Comparison of ENCODE assay signal across 16 cellular contexts in the genomic region with DNA sequence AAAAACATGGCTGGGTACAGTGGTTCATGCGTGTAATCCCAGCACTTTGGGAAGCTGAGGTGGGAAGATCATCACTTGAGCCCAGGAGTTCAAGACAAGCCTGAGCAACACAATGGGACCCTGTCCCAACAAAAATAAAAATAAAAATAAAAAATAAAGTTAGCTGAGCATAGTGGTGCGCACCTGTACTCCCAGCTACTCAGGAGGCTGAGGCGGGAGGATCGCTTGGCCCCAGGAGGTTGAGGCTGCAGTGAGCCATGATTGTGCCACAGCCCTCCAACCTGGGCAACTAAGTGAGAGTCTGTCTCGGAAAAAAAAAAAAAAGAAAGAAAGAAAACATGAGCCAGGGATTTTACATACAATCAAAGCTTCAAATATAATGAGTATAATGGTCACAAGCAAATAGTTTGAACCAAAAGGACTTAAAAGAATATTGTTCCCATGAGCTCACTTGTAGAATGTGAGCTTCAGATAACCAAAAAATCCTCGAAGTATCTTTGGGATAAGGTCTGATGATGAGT. TPM values are rescaled to one million over a fixed set of nuclear protein-coding genes. Genes with fewer than 3 reads are reported as not detected.
A peak's percentile ranks its signal among the peaks of the same experiment; 100 is the strongest.
DNase-seq lines count a peak whose midpoint lies in the region; ATAC-seq and TF ChIP-seq lines count a peak whose summit lies in the region.
"Had no signal": no experiment of that assay in that cellular context is flagged by ENCODE, and none has a peak within 500 bp of the region (broad histone marks: within the 10 kb centered on the region; RNA-seq: fewer than 3 reads in every experiment).

No MANE protein-coding gene starts in this region.

- no peak for TF ChIP-seq CTCF in activated CD8-positive, alpha-beta T cell treated with anti-CD3 and anti-CD28 coated beads for 36 hours (IDR thresholded peaks at IDR 0.05)

- no peak overlapping the region for H3K4me3 ChIP-seq in CD4-positive, alpha-beta memory T cell (ENCODE audit: low read length in 2 of 2)
- H3K4me3 ChIP-seq: A549 had no signal

- peaks cover 13% of the 10 kb centered on the region for H3K9me3 Mint-ChIP-seq in activated CD8-positive, alpha-beta T cell treated with anti-CD3 and anti-CD28 coated beads for 36 hours
- peaks cover 18% of the 10 kb centered on the region for H3K9me3 Mint-ChIP-seq in activated CD8-positive, alpha-beta T cell treated with anti-CD3 and anti-CD28 coated beads, Interleukin-2, amount 10 ng/mL, durations not matched to agents 7 days and 5 days (ENCODE audit: insufficient read depth)
- peaks cover 0 to 8% (median 4%) of the 10 kb centered on the region in 8 donors for H3K9me3 Mint-ChIP-seq in CD4-positive, alpha-beta memory T cell
- peaks cover 24% of the 10 kb centered on the region for H3K9me3 Mint-ChIP-seq in activated T-helper 2 cell treated with anti-CD3 and anti-CD28 coated beads, Interferon-gamma antibody, Interleukin-2, Interleukin-4, amounts not matched to agents 10 μg/mL and 5 μg/mL and 100 μg/mL, durations not matched to agents 14 hours and 24 hours and 36 hours
- H3K9me3 Mint-ChIP-seq in naive thymus-derived CD8-positive, alpha-beta T cell, result peaks cover 0 to 9% (median 5%) of the 10 kb centered on the region in 9 donors

- H3K27ac Mint-ChIP-seq in activated CD8-positive, alpha-beta T cell treated with anti-CD3 and anti-CD28 coated beads for 36 hours, result peak overlapping the region; percentile 64
- no peak overlapping the region for H3K27ac Mint-ChIP-seq in activated CD8-positive, alpha-beta T cell treated with anti-CD3 and anti-CD28 coated beads, Interleukin-2, amount 10 ng/mL, durations not matched to agents 7 days and 5 days
- H3K27ac Mint-ChIP-seq in CD4-positive, alpha-beta memory T cell, result peak overlapping the region; percentile 32 to 91 (median 72)
- peak overlapping the region; percentile 42 for H3K27ac Mint-ChIP-seq in activated T-helper 2 cell treated with anti-CD3 and anti-CD28 coated beads, Interferon-gamma antibody, Interleukin-2, Interleukin-4, amounts not matched to agents 10 μg/mL and 5 μg/mL and 100 μg/mL, durations not matched to agents 14 hours and 24 hours and 36 hours
- peak overlapping the region in 8 of 10 donors; percentile 31 to 95 (median 88) for H3K27ac Mint-ChIP-seq in naive thymus-derived CD8-positive, alpha-beta T cell

- intact Hi-C loops in activated CD8-positive, alpha-beta T cell treated with anti-CD3 and anti-CD28 coated beads for 36 hours (cut with micrococcal nuclease), result no loop called here
- intact Hi-C loops in CD4-positive, alpha-beta memory T cell (cut with micrococcal nuclease), result loop anchor here (2.0 kb wide), 2 partner anchors 30 to 66 kb away; partner anchors contain the start of genes NOL7 and RANBP9
- intact Hi-C loops in activated T-helper 2 cell treated with anti-CD3 and anti-CD28 coated beads, Interferon-gamma antibody, Interleukin-2, Interleukin-4, amounts not matched to agents 10 μg/mL and 5 μg/mL and 100 μg/mL, durations not matched to agents 14 hours and 24 hours and 36 hours (cut with micrococcal nuclease), result loop anchor here (2.0 kb wide), 1 partner anchor 28 kb away; no protein-coding TSS in a partner anchor

- CTCF ChIA-PET in activated CD8-positive, alpha-beta T cell treated with anti-CD3 and anti-CD28 coated beads for 36 hours (lab: Charles Lee), result interaction anchor here (0.9 to 1.1 kb wide), 3 partner anchors 9 to 65 kb away, joined by 3 read pairs; partner anchors contain the start of gene NOL7
- CTCF ChIA-PET in activated CD8-positive, alpha-beta T cell treated with anti-CD3 and anti-CD28 coated beads, Interleukin-2, amount 10 ng/mL, durations not matched to agents 7 days and 5 days (lab: Charles Lee), result interaction anchor here (1.2 to 2.6 kb wide), 3 partner anchors 10 to 65 kb away, joined by 3 to 11 read pairs (median 4); partner anchors contain the start of gene NOL7
- CTCF ChIA-PET in CD4-positive, alpha-beta memory T cell (lab: Charles Lee; ENCODE audit: partially characterized antibody), result interaction anchor here (0.8 to 2.3 kb wide), 8 partner anchors 8 to 106 kb away, joined by 3 to 9 read pairs (median 4); partner anchors contain the start of genes NOL7, RANBP9 and SIRT5

- no peak overlapping the region for H3K27ac ChIP-seq in CD4-positive, alpha-beta memory T cell (ENCODE audit: low read depth, low read length)
- H3K27ac ChIP-seq: A549 had no signal

- H3K36me3 ChIP-seq in CD4-positive, alpha-beta memory T cell (ENCODE audit: insufficient read depth, low read length), result no peaks in the 10 kb centered on the region

- H3K9me3 ChIP-seq in CD4-positive, alpha-beta memory T cell (ENCODE audit: control insufficient read depth in 1 of 2, low read length in 2 of 2), result peaks cover 0 to 3% of the 10 kb centered on the region in 2 donors

- ATAC-seq in activated CD8-positive, alpha-beta T cell treated with anti-CD3 and anti-CD28 coated beads for 36 hours, result no peak
- no peak for ATAC-seq in activated CD8-positive, alpha-beta T cell treated with anti-CD3 and anti-CD28 coated beads, Interleukin-2, amount 10 ng/mL, durations not matched to agents 7 days and 5 days
- ATAC-seq in naive thymus-derived CD8-positive, alpha-beta T cell, result no peak
- no peak for ATAC-seq in HG02970 (IDR thresholded peaks at IDR 0.05; ENCODE audit: low FRiP score, unreplicated experiment)
- ATAC-seq: A549 had no signal

- peaks cover 73% of the 10 kb centered on the region for H3K4me1 ChIP-seq in CD4-positive, alpha-beta memory T cell (ENCODE audit: insufficient read depth, low read length)
- H3K4me1 ChIP-seq: A549 had no signal

- H3K36me3 Mint-ChIP-seq in activated CD8-positive, alpha-beta T cell treated with anti-CD3 and anti-CD28 coated beads for 36 hours (ENCODE audit: low read depth), result peaks cover 43% of the 10 kb centered on the region
- peaks cover 55% of the 10 kb centered on the region for H3K36me3 Mint-ChIP-seq in activated CD8-positive, alpha-beta T cell treated with anti-CD3 and anti-CD28 coated beads, Interleukin-2, amount 10 ng/mL, durations not matched to agents 7 days and 5 days (ENCODE audit: low read depth)
- H3K36me3 Mint-ChIP-seq in CD4-positive, alpha-beta memory T cell, result peaks cover 9 to 23% of the 10 kb centered on the region in 2 donors
- H3K36me3 Mint-ChIP-seq in activated T-helper 2 cell treated with anti-CD3 and anti-CD28 coated beads, Interferon-gamma antibody, Interleukin-2, Interleukin-4, amounts not matched to agents 10 μg/mL and 5 μg/mL and 100 μg/mL, durations not matched to agents 14 hours and 24 hours and 36 hours (ENCODE audit: low read depth), result peaks cover 59% of the 10 kb centered on the region
- peaks cover 9 to 14% (median 13%) of the 10 kb centered on the region in 3 donors for H3K36me3 Mint-ChIP-seq in naive thymus-derived CD8-positive, alpha-beta T cell

- peaks cover 52% of the 10 kb centered on the region for H3K4me1 Mint-ChIP-seq in activated CD8-positive, alpha-beta T cell treated with anti-CD3 and anti-CD28 coated beads for 36 hours (ENCODE audit: low read depth)
- peaks cover 44% of the 10 kb centered on the region for H3K4me1 Mint-ChIP-seq in activated CD8-positive, alpha-beta T cell treated with anti-CD3 and anti-CD28 coated beads, Interleukin-2, amount 10 ng/mL, durations not matched to agents 7 days and 5 days (ENCODE audit: low read depth)
- peaks cover 36 to 70% (median 53%) of the 10 kb centered on the region in 4 donors for H3K4me1 Mint-ChIP-seq in CD4-positive, alpha-beta memory T cell
- H3K4me1 Mint-ChIP-seq in activated T-helper 2 cell treated with anti-CD3 and anti-CD28 coated beads, Interferon-gamma antibody, Interleukin-2, Interleukin-4, amounts not matched to agents 10 μg/mL and 5 μg/mL and 100 μg/mL, durations not matched to agents 14 hours and 24 hours and 36 hours (ENCODE audit: low read depth), result peaks cover 40% of the 10 kb centered on the region
- peaks cover 25 to 76% (median 57%) of the 10 kb centered on the region in 4 donors for H3K4me1 Mint-ChIP-seq in naive thymus-derived CD8-positive, alpha-beta T cell

- no peaks in the 10 kb centered on the region for H3K27me3 Mint-ChIP-seq in activated CD8-positive, alpha-beta T cell treated with anti-CD3 and anti-CD28 coated beads for 36 hours
- no peaks in the 10 kb centered on the region for H3K27me3 Mint-ChIP-seq in activated CD8-positive, alpha-beta T cell treated with anti-CD3 and anti-CD28 coated beads, Interleukin-2, amount 10 ng/mL, durations not matched to agents 7 days and 5 days (ENCODE audit: low read depth)
- no peaks in the 10 kb centered on the region for H3K27me3 Mint-ChIP-seq in CD4-positive, alpha-beta memory T cell
- H3K27me3 Mint-ChIP-seq in activated T-helper 2 cell treated with anti-CD3 and anti-CD28 coated beads, Interferon-gamma antibody, Interleukin-2, Interleukin-4, amounts not matched to agents 10 μg/mL and 5 μg/mL and 100 μg/mL, durations not matched to agents 14 hours and 24 hours and 36 hours (ENCODE audit: low read depth), result no peaks in the 10 kb centered on the region
- no peaks in the 10 kb centered on the region for H3K27me3 Mint-ChIP-seq in naive thymus-derived CD8-positive, alpha-beta T cell

- DNase-seq in activated CD8-positive, alpha-beta T cell treated with anti-CD3 and anti-CD28 coated beads for 36 hours, result no peak
- no peak for DNase-seq in activated CD8-positive, alpha-beta T cell treated with anti-CD3 and anti-CD28 coated beads, Interleukin-2, amount 10 ng/mL, durations not matched to agents 7 days and 5 days
- no peak for DNase-seq in CD4-positive, alpha-beta memory T cell
- no peak for DNase-seq in activated T-helper 2 cell treated with anti-CD3 and anti-CD28 coated beads, Interferon-gamma antibody, Interleukin-2, Interleukin-4, amounts not matched to agents 10 μg/mL and 5 μg/mL and 100 μg/mL, durations not matched to agents 14 hours and 24 hours and 36 hours (ENCODE audit: low spot score)
- DNase-seq in naive thymus-derived CD8-positive, alpha-beta T cell, result no peak
- DNase-seq in stimulated activated CD4-positive, alpha-beta T cell treated with anti-CD3 and anti-CD28 coated beads, Interleukin-4, amount 100 ng/mL, for 1 hour, result no peak
- DNase-seq in stimulated activated CD4-positive, alpha-beta T cell treated with anti-CD3 and anti-CD28 coated beads, Interleukin-15, amount 100 ng/mL, for 24 hours, result no peak
- DNase-seq: DMS79, NCI-H1417, NCI-H187, NCI-H2107, NCI-H510A, NCI-H774, SHP77 had no signal

- no peak overlapping the region for H3K4me3 Mint-ChIP-seq in activated CD8-positive, alpha-beta T cell treated with anti-CD3 and anti-CD28 coated beads for 36 hours
- H3K4me3 Mint-ChIP-seq in activated CD8-positive, alpha-beta T cell treated with anti-CD3 and anti-CD28 coated beads, Interleukin-2, amount 10 ng/mL, durations not matched to agents 7 days and 5 days, result no peak overlapping the region
- peak overlapping the region in 4 of 8 donors; percentile 32 to 80 (median 68) for H3K4me3 Mint-ChIP-seq in CD4-positive, alpha-beta memory T cell
- H3K4me3 Mint-ChIP-seq in activated T-helper 2 cell treated with anti-CD3 and anti-CD28 coated beads, Interferon-gamma antibody, Interleukin-2, Interleukin-4, amounts not matched to agents 10 μg/mL and 5 μg/mL and 100 μg/mL, durations not matched to agents 14 hours and 24 hours and 36 hours (ENCODE audit: low read depth), result no peak overlapping the region
- peak overlapping the region in 5 of 10 donors; percentile 33 to 83 (median 68) for H3K4me3 Mint-ChIP-seq in naive thymus-derived CD8-positive, alpha-beta T cell

- POLR2A ChIA-PET in activated CD8-positive, alpha-beta T cell treated with anti-CD3 and anti-CD28 coated beads for 36 hours (lab: Charles Lee), result interaction anchor here (0.7 to 1.1 kb wide), 2 partner anchors 10 to 21 kb away, joined by 3 to 4 read pairs; no protein-coding TSS in a partner anchor
- POLR2A ChIA-PET in activated CD8-positive, alpha-beta T cell treated with anti-CD3 and anti-CD28 coated beads, Interleukin-2, amount 10 ng/mL, durations not matched to agents 7 days and 5 days (lab: Charles Lee), result interaction anchor here (0.7 to 2.0 kb wide), 3 partner anchors 10 to 65 kb away, joined by 4 to 8 read pairs (median 4); partner anchors contain the start of genes NOL7 and RANBP9
- POLR2A ChIA-PET in CD4-positive, alpha-beta memory T cell (lab: Charles Lee; ENCODE audit: partially characterized antibody), result interaction anchor here (1.0 to 2.7 kb wide), 8 partner anchors 9 to 133 kb away, joined by 3 to 37 read pairs (median 4); partner anchors contain the start of gene RANBP9
- POLR2A ChIA-PET in naive thymus-derived CD8-positive, alpha-beta T cell (lab: Charles Lee), result interaction anchor here (0.6 to 4.4 kb wide), 6 partner anchors 10 to 303 kb away, joined by 3 to 17 read pairs (median 5); partner anchors contain the start of gene NOL7

- no peaks in the 10 kb centered on the region for H3K27me3 ChIP-seq in CD4-positive, alpha-beta memory T cell (ENCODE audit: insufficient read depth, low read length)

RNA-seq across cellular contexts. Expression of gene RANBP9, which starts 31.1 kb away (rescaled TPM):
- 10 to 100 TPM; 53.3 to 56.2 TPM for total RNA-seq in activated CD8-positive, alpha-beta T cell treated with anti-CD3 and anti-CD28 coated beads for 36 hours
- 10 to 100 TPM; 50.0 to 53.4 TPM for total RNA-seq in activated CD8-positive, alpha-beta T cell treated with anti-CD3 and anti-CD28 coated beads, Interleukin-2, amount 10 ng/mL, durations not matched to agents 7 days and 5 days
- 10 to 100 TPM; 51.1 to 52.9 TPM for total RNA-seq in CD4-positive, alpha-beta memory T cell
- polyA plus RNA-seq in CD4-positive, alpha-beta memory T cell, result 1 to 10 TPM; 3.4 to 8.8 TPM
- 50.7 and 55.7 TPM in 2 replicates for total RNA-seq in activated T-helper 2 cell treated with anti-CD3 and anti-CD28 coated beads, Interferon-gamma antibody, Interleukin-2, Interleukin-4, amounts not matched to agents 10 μg/mL and 5 μg/mL and 100 μg/mL, durations not matched to agents 14 hours and 24 hours and 36 hours
- 10 to 100 TPM; 50.4 to 57.2 TPM for total RNA-seq in naive thymus-derived CD8-positive, alpha-beta T cell
- 1 to 10 TPM; 1.9 to 5.6 (median 3.9) TPM for polyA plus RNA-seq in naive thymus-derived CD8-positive, alpha-beta T cell
